1 cellular context compared by ENCODE assay signal in genomic region chr15:67154249-67154648, GRCh38.
TF ChIP-seq lines count a peak whose summit lies in the region.

No MANE protein-coding gene starts in this region.

TF ChIP-seq in A549, 52 proteins besides CTCF, POLR2A, EP300 and RAD21 (continued from another document):
- TF ChIP-seq, protein P1, sequence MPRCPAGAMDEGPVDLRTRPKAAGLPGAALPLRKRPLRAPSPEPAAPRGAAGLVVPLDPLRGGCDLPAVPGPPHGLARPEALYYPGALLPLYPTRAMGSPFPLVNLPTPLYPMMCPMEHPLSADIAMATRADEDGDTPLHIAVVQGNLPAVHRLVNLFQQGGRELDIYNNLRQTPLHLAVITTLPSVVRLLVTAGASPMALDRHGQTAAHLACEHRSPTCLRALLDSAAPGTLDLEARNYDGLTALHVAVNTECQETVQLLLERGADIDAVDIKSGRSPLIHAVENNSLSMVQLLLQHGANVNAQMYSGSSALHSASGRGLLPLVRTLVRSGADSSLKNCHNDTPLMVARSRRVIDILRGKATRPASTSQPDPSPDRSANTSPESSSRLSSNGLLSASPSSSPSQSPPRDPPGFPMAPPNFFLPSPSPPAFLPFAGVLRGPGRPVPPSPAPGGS (IDR thresholded peaks at IDR 0.05): no peak
- TF ChIP-seq SMC3 (IDR thresholded peaks at IDR 0.05) (no peak), HMGXB4 (CRISPR knock-in tag; IDR thresholded peaks at IDR 0.05; ENCODE audit: borderline replicate concordance) (no peak)
- TF ChIP-seq, protein P2, sequence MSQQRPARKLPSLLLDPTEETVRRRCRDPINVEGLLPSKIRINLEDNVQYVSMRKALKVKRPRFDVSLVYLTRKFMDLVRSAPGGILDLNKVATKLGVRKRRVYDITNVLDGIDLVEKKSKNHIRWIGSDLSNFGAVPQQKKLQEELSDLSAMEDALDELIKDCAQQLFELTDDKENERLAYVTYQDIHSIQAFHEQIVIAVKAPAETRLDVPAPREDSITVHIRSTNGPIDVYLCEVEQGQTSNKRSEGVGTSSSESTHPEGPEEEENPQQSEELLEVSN (IDR thresholded peaks at IDR 0.05; ENCODE audit: borderline replicate concordance, low read depth): no peak
